Comparison of ENCODE assay signal across 7 cellular contexts in genomic region chrX:23612846-23613245, GRCh38.
"Had no signal": no experiment of that assay in that cellular context is flagged by ENCODE, and none has a peak within 500 bp of the region (broad histone marks: within the 10 kb centered on the region; RNA-seq: fewer than 3 reads in every experiment).

No MANE protein-coding gene starts in this region.

- DNase-seq: GDM1, GF-D8 had no signal

- H3K4me3 ChIP-seq: GM12878 had no signal

- FAIRE-seq: G401.6, GM12878, GM12891, GM12892, GM18507 had no signal

- ATAC-seq: GM12878 had no signal
